ENCODE assay signal across 12 cellular contexts in genomic region chr21:34796518-34797201, GRCh38.
DNase-seq lines count a peak whose midpoint lies in the region; ATAC-seq and TF ChIP-seq lines count a peak whose summit lies in the region.
"Had no signal": no experiment of that assay in that cellular context is flagged by ENCODE, and none has a peak within 500 bp of the region (broad histone marks: within the 10 kb centered on the region; RNA-seq: fewer than 3 reads in every experiment).

No MANE protein-coding gene starts in this region.

- CTCF ChIA-PET in Caco-2 (lab: Charles Lee) = interaction anchor here (3.3 kb wide), 1 partner anchor 51 kb away, joined by 18 read pairs; no protein-coding TSS in a partner anchor

- TF ChIP-seq CTCF in Caco-2 (IDR thresholded peaks at IDR 0.05; ENCODE audit: insufficient read depth in 1 of 2, low read depth in 1 of 2, low read length in 1 of 2, severe bottlenecking in 1 of 2, unreplicated experiment in 1 of 2) = no peak

- intact Hi-C loops in Caco-2 (cut with micrococcal nuclease; ENCODE audit: unreplicated experiment) = no loop called here
- intact Hi-C loops in activated T-helper 1 cell treated with anti-CD3 and anti-CD28 coated beads, Interleukin-12 subunit alpha, Interleukin-12 subunit beta, Interleukin-2, Interleukin-4 antibody, amounts not matched to agents 30 ng/mL and 10 ng/mL and 1 ng/mL, durations not matched to agents 14 hours and 24 hours and 36 hours (cut with micrococcal nuclease) = no loop called here

- POLR2A ChIA-PET in Caco-2 (lab: Charles Lee) = interaction anchor here (0.6 kb wide), 1 partner anchor 1318 kb away, joined by 3 read pairs; no protein-coding TSS in a partner anchor

- H3K9me3 ChIP-seq in Caco-2 = no peaks in the 10 kb centered on the region
- no peaks in the 10 kb centered on the region for H3K9me3 ChIP-seq in effector memory CD4-positive, alpha-beta T cell (ENCODE audit: control insufficient read depth, low read length)
- H3K9me3 ChIP-seq: tibial artery had no signal

- no peak for ATAC-seq in GM19452 (IDR thresholded peaks at IDR 0.05; ENCODE audit: unreplicated experiment)
- ATAC-seq: activated CD8-positive, alpha-beta memory T cell treated with anti-CD3 and anti-CD28 coated beads, Interleukin-2, amount 10 ng/mL, durations not matched to agents 7 days and 5 days had no signal

- peaks cover 11% of the 10 kb centered on the region for H3K36me3 Mint-ChIP-seq in Caco-2 (ENCODE audit: insufficient read depth, unreplicated experiment)
- peaks cover 42% of the 10 kb centered on the region for H3K36me3 Mint-ChIP-seq in activated T-helper 1 cell treated with anti-CD3 and anti-CD28 coated beads, Interleukin-12 subunit alpha, Interleukin-12 subunit beta, Interleukin-2, Interleukin-4 antibody, amounts not matched to agents 30 ng/mL and 10 ng/mL and 1 ng/mL, durations not matched to agents 14 hours and 24 hours and 36 hours (ENCODE audit: low read depth)

- peaks cover 45% of the 10 kb centered on the region for H3K4me1 Mint-ChIP-seq in Caco-2 (ENCODE audit: low read depth, unreplicated experiment)
- H3K4me1 Mint-ChIP-seq in activated T-helper 1 cell treated with anti-CD3 and anti-CD28 coated beads, Interleukin-12 subunit alpha, Interleukin-12 subunit beta, Interleukin-2, Interleukin-4 antibody, amounts not matched to agents 30 ng/mL and 10 ng/mL and 1 ng/mL, durations not matched to agents 14 hours and 24 hours and 36 hours (ENCODE audit: low read depth) = peaks cover under 1% of the 10 kb centered on the region

- no peaks in the 10 kb centered on the region for H3K36me3 ChIP-seq in Caco-2 (ENCODE audit: control insufficient read depth, insufficient read depth, low read length)
- peaks cover 75% of the 10 kb centered on the region for H3K36me3 ChIP-seq in effector memory CD4-positive, alpha-beta T cell (ENCODE audit: control insufficient read depth, insufficient read depth, low read length)

- H3K4me3 ChIP-seq in Caco-2 (ENCODE audit: low read depth, low read length) = no peak overlapping the region
- no peak overlapping the region for H3K4me3 ChIP-seq in effector memory CD4-positive, alpha-beta T cell (ENCODE audit: insufficient read depth, low read depth, low read length, poor library complexity, severe bottlenecking)
- H3K4me3 ChIP-seq: dorsolateral prefrontal cortex, tibial artery had no signal

- H3K27me3 Mint-ChIP-seq in Caco-2 (ENCODE audit: insufficient read depth, unreplicated experiment) = no peaks in the 10 kb centered on the region
- no peaks in the 10 kb centered on the region for H3K27me3 Mint-ChIP-seq in activated T-helper 1 cell treated with anti-CD3 and anti-CD28 coated beads, Interleukin-12 subunit alpha, Interleukin-12 subunit beta, Interleukin-2, Interleukin-4 antibody, amounts not matched to agents 30 ng/mL and 10 ng/mL and 1 ng/mL, durations not matched to agents 14 hours and 24 hours and 36 hours (ENCODE audit: insufficient read depth)
- H3K27me3 Mint-ChIP-seq: activated CD8-positive, alpha-beta memory T cell treated with anti-CD3 and anti-CD28 coated beads, Interleukin-2, amount 10 ng/mL, durations not matched to agents 7 days and 5 days had no signal

- H3K9me3 Mint-ChIP-seq in Caco-2 (ENCODE audit: unreplicated experiment) = no peaks in the 10 kb centered on the region
- H3K9me3 Mint-ChIP-seq in activated T-helper 1 cell treated with anti-CD3 and anti-CD28 coated beads, Interleukin-12 subunit alpha, Interleukin-12 subunit beta, Interleukin-2, Interleukin-4 antibody, amounts not matched to agents 30 ng/mL and 10 ng/mL and 1 ng/mL, durations not matched to agents 14 hours and 24 hours and 36 hours = no peaks in the 10 kb centered on the region

- no peak overlapping the region for H3K4me3 Mint-ChIP-seq in Caco-2 (ENCODE audit: unreplicated experiment)
- H3K4me3 Mint-ChIP-seq in activated T-helper 1 cell treated with anti-CD3 and anti-CD28 coated beads, Interleukin-12 subunit alpha, Interleukin-12 subunit beta, Interleukin-2, Interleukin-4 antibody, amounts not matched to agents 30 ng/mL and 10 ng/mL and 1 ng/mL, durations not matched to agents 14 hours and 24 hours and 36 hours = no peak overlapping the region
- H3K4me3 Mint-ChIP-seq: activated CD8-positive, alpha-beta memory T cell treated with anti-CD3 and anti-CD28 coated beads, Interleukin-2, amount 10 ng/mL, durations not matched to agents 7 days and 5 days had no signal

- BruUV-seq in Caco-2 (replicated peaks; lab: Mats Ljungman, UMichigan) = no TSS peak

- peaks cover 57% of the 10 kb centered on the region for H3K4me1 ChIP-seq in Caco-2
- H3K4me1 ChIP-seq in effector memory CD4-positive, alpha-beta T cell (ENCODE audit: control insufficient read depth, insufficient read depth, low read length, poor library complexity, severe bottlenecking) = no peaks in the 10 kb centered on the region

- H3K27me3 ChIP-seq in Caco-2 (replicated peaks; ENCODE audit: control insufficient read depth, insufficient read depth, low read length) = no peaks in the 10 kb centered on the region
- no peaks in the 10 kb centered on the region for H3K27me3 ChIP-seq in effector memory CD4-positive, alpha-beta T cell (replicated peaks; ENCODE audit: control insufficient read depth, insufficient read depth, low read length, poor library complexity, severe bottlenecking)
- H3K27me3 ChIP-seq: tibial artery had no signal

- H3K27ac ChIP-seq in effector memory CD4-positive, alpha-beta T cell (ENCODE audit: insufficient read depth, low read length, poor library complexity, severe bottlenecking) = peak overlapping the region; percentile 10

- peak overlapping the region; percentile 86 for H3K27ac Mint-ChIP-seq in Caco-2 (ENCODE audit: unreplicated experiment)
- no peak overlapping the region for H3K27ac Mint-ChIP-seq in activated T-helper 1 cell treated with anti-CD3 and anti-CD28 coated beads, Interleukin-12 subunit alpha, Interleukin-12 subunit beta, Interleukin-2, Interleukin-4 antibody, amounts not matched to agents 30 ng/mL and 10 ng/mL and 1 ng/mL, durations not matched to agents 14 hours and 24 hours and 36 hours
- H3K27ac Mint-ChIP-seq: activated CD8-positive, alpha-beta memory T cell treated with anti-CD3 and anti-CD28 coated beads, Interleukin-2, amount 10 ng/mL, durations not matched to agents 7 days and 5 days had no signal

- DNase-seq in Caco-2 = peak in 1 of 2 experiments; percentile 52
- DNase-seq in NCI-H2107 (lab: John Stamatoyannopoulos, UW) = peak; percentile 77
- DNase-seq in effector memory CD4-positive, alpha-beta T cell = no peak
- DNase-seq in myocyte (ENCODE audit: low read depth) = peak; percentile 50
- no peak for DNase-seq in 8988T
- DNase-seq in activated CD8-positive, alpha-beta memory T cell treated with anti-CD3 and anti-CD28 coated beads, Interleukin-2, amount 50 U/mL, for 4 hours = no peak
- no peak for DNase-seq in activated T-helper 1 cell treated with anti-CD3 and anti-CD28 coated beads, Interleukin-12 subunit alpha, Interleukin-12 subunit beta, Interleukin-2, Interleukin-4 antibody, amounts not matched to agents 30 ng/mL and 10 ng/mL and 1 ng/mL, durations not matched to agents 14 hours and 24 hours and 36 hours (ENCODE audit: low spot score)
- DNase-seq: activated CD8-positive, alpha-beta memory T cell treated with anti-CD3 and anti-CD28 coated beads, Interleukin-2, amount 10 ng/mL, durations not matched to agents 7 days and 5 days; kidney glomerular epithelial cell; tibial artery had no signal

Comparison
In these comparisons a context has a peak if more than half of its experiments do, and no peak if none do; other contexts are left out.
1. DNase-seq: peak in NCI-H2107 (single experiment) and myocyte (single experiment); none in effector memory CD4-positive, alpha-beta T cell (0 of 3), 8988T (single experiment), activated CD8-positive, alpha-beta memory T cell treated with anti-CD3 and anti-CD28 coated beads, Interleukin-2, amount 50 U/mL, for 4 hours (single experiment) and activated T-helper 1 cell treated with anti-CD3 and anti-CD28 coated beads, Interleukin-12 subunit alpha, Interleukin-12 subunit beta, Interleukin-2, Interleukin-4 antibody, amounts not matched to agents 30 ng/mL and 10 ng/mL and 1 ng/mL, durations not matched to agents 14 hours and 24 hours and 36 hours (single experiment).